ENCODE assay signal across 8 cellular contexts in genomic region chr3:194584435-194584776, GRCh38. TPM values are rescaled to one million over a fixed set of nuclear protein-coding genes. Genes with fewer than 3 reads are reported as not detected.
A peak's percentile ranks its signal among the peaks of the same experiment; 100 is the strongest.
DNase-seq lines count a peak whose midpoint lies in the region; ATAC-seq and TF ChIP-seq lines count a peak whose summit lies in the region.

No MANE protein-coding gene starts in this region.

- peak overlapping the region; percentile 87 for H3K4me3 ChIP-seq in fibroblast of villous mesenchyme (ENCODE audit: low read depth, low read length)
- H3K4me3 ChIP-seq in retinal pigment epithelial cell (ENCODE audit: low read length): peak overlapping the region; percentile 85

- H3K4me3 Mint-ChIP-seq in T-cell: peak overlapping the region; percentile 93 to 95 (median 95)

- peaks cover 7 to 11% (median 11%) of the 10 kb centered on the region in 3 donors for H3K9me3 Mint-ChIP-seq in T-cell

- CTCF ChIA-PET in T-cell (lab: Charles Lee) (interaction anchor here in 1 of 2 donors (1.4 to 1.5 kb wide), 2 partner anchors 10 kb away, joined by 3 to 4 read pairs; no protein-coding TSS in a partner anchor), HEK293T (lab: Yijun Ruan, JAX) (no interaction called here)

- H3K27me3 Mint-ChIP-seq in T-cell: no peaks in the 10 kb centered on the region

- peaks cover 6% of the 10 kb centered on the region for H3K36me3 Mint-ChIP-seq in T-cell

- DNase-seq in T-cell (no peak), fibroblast of villous mesenchyme (ENCODE audit: low read depth) (no peak), retinal pigment epithelial cell (ENCODE audit: low read depth) (no peak), epidermal melanocyte (ENCODE audit: insufficient read length, low spot score) (no peak), iPS-NIHi7 (ENCODE audit: extremely low spot score) (no peak), HEK293T (ENCODE audit: extremely low spot score) (no peak)
- no peak for DNase-seq in activated CD4-positive, alpha-beta T cell treated with anti-CD3 and anti-CD28 coated beads for 1 hour

- H3K27ac Mint-ChIP-seq in T-cell: peak overlapping the region; percentile 94 to 97

- ATAC-seq in GM19455 (IDR thresholded peaks at IDR 0.05; ENCODE audit: unreplicated experiment) (peak; percentile 7), T-cell (replicated peaks in 1 of 4) (no peak)

- POLR2A ChIA-PET in T-cell (lab: Charles Lee) (interaction anchor here in 1 of 2 donors (0.7 to 1.2 kb wide), 2 partner anchors 104 to 775 kb away, joined by 3 read pairs; no protein-coding TSS in a partner anchor), HEK293T (lab: Yijun Ruan, JAX) (interaction anchor here (1.4 to 1.9 kb wide), 2 partner anchors 12 to 107 kb away, joined by 5 to 7 read pairs; no protein-coding TSS in a partner anchor)

- TF ChIP-seq CTCF in fibroblast of villous mesenchyme (IDR thresholded peaks at IDR 0.05; ENCODE audit: insufficient read depth, low read depth, low read length): no peak
- TF ChIP-seq CTCF in retinal pigment epithelial cell (conservative IDR thresholded peaks at IDR 0.05; ENCODE audit: low read depth, low read length): no peak

- peaks cover 11 to 19% (median 15%) of the 10 kb centered on the region in 3 donors for H3K4me1 Mint-ChIP-seq in T-cell

TF ChIP-seq in HEK293T, 16 proteins besides CTCF, POLR2A, EP300 and RAD21:
- TF ChIP-seq ARNT (IDR thresholded peaks at IDR 0.05) (no peak), ELF4 (IDR thresholded peaks at IDR 0.05) (no peak), BHLHE40 (IDR thresholded peaks at IDR 0.05; ENCODE audit: borderline replicate concordance) (no peak), HDGF (IDR thresholded peaks at IDR 0.05; ENCODE audit: borderline replicate concordance) (no peak), SUZ12 (IDR thresholded peaks at IDR 0.05) (no peak), FOXM1 (IDR thresholded peaks at IDR 0.05; ENCODE audit: borderline replicate concordance) (no peak), TARDBP (IDR thresholded peaks at IDR 0.05) (no peak), SP1 (IDR thresholded peaks at IDR 0.05) (no peak), NFRKB (IDR thresholded peaks at IDR 0.05) (no peak), LEF1 (IDR thresholded peaks at IDR 0.05; ENCODE audit: borderline replicate concordance) (no peak)

RNA-seq across cellular contexts. Expression of gene TMEM44, which starts 48.8 kb away (rescaled TPM):
- total RNA-seq in T-cell (1 to 10 TPM; 1.6 to 3.3 (median 2.3) TPM), fibroblast of villous mesenchyme (11.7 and 23.2 TPM in 2 replicates)
